In genomic region chr9:17775646-17776045, GRCh38 we compare ENCODE assay signal across 24 cellular contexts.
DNase-seq lines count a peak whose midpoint lies in the region; ATAC-seq and TF ChIP-seq lines count a peak whose summit lies in the region.
"Had no signal": no experiment of that assay in that cellular context is flagged by ENCODE, and none has a peak within 500 bp of the region (broad histone marks: within the 10 kb centered on the region; RNA-seq: fewer than 3 reads in every experiment).

No MANE protein-coding gene starts in this region.

- no peaks in the 10 kb centered on the region for H3K27me3 Mint-ChIP-seq in T-helper 2 cell treated with Interferon-gamma antibody and Interleukin-4, amounts not matched to agents 5 μg/mL and 100 μg/mL, for 36 hours (ENCODE audit: low read depth)
- H3K27me3 Mint-ChIP-seq: CD8-positive, alpha-beta memory T cell; T-cell had no signal

- no peak overlapping the region for H3K4me3 Mint-ChIP-seq in T-helper 2 cell treated with Interferon-gamma antibody and Interleukin-4, amounts not matched to agents 5 μg/mL and 100 μg/mL, for 36 hours
- H3K4me3 Mint-ChIP-seq: CD14-positive monocyte; CD8-positive, alpha-beta memory T cell; GM23338; HFFc6; T-cell had no signal

- no peaks in the 10 kb centered on the region for H3K36me3 Mint-ChIP-seq in T-helper 2 cell treated with Interferon-gamma antibody and Interleukin-4, amounts not matched to agents 5 μg/mL and 100 μg/mL, for 36 hours (ENCODE audit: low read depth)
- H3K36me3 Mint-ChIP-seq: CD14-positive monocyte; CD8-positive, alpha-beta memory T cell; T-cell had no signal

- no peak overlapping the region for H3K27ac Mint-ChIP-seq in T-helper 2 cell treated with Interferon-gamma antibody and Interleukin-4, amounts not matched to agents 5 μg/mL and 100 μg/mL, for 36 hours
- H3K27ac Mint-ChIP-seq: CD14-positive monocyte; CD8-positive, alpha-beta memory T cell; GM23338; HFFc6; T-cell had no signal

- DNase-seq in NCI-H1694 (lab: John Stamatoyannopoulos, UW) (peak; percentile 9), NCI-H1694 treated with DMSO at 0.1 percent for 48 hours (lab: John Stamatoyannopoulos, UW) (no peak), DMS 273 treated with DMSO at 0.1 percent for 48 hours (lab: John Stamatoyannopoulos, UW) (peak; percentile 13), NCI-H2227 treated with DMSO at 0.1 percent for 48 hours (lab: John Stamatoyannopoulos, UW) (peak; percentile 48), cerebellar cortex (ENCODE audit: low spot score) (peak; percentile 84), putamen (ENCODE audit: low spot score) (no peak)
- DNase-seq in T-helper 2 cell treated with Interferon-gamma antibody and Interleukin-4, amounts not matched to agents 5 μg/mL and 100 μg/mL, for 36 hours (ENCODE audit: low spot score): no peak
- DNase-seq: 8988T; ACHN; BE2C; Calu3; CD8-positive, alpha-beta memory T cell; HFFc6; KBM-7; MV-4-11; NCI-H1105; NCI-H2081 treated with DMSO at 0.1 percent for 48 hours; NCI-H82; Right ventricle myocardium superior; RPMI8226; T-cell had no signal

- no peaks in the 10 kb centered on the region for H3K9me3 Mint-ChIP-seq in T-helper 2 cell treated with Interferon-gamma antibody and Interleukin-4, amounts not matched to agents 5 μg/mL and 100 μg/mL, for 36 hours
- H3K9me3 Mint-ChIP-seq: GM23338 had no signal

- no peaks in the 10 kb centered on the region for H3K4me1 Mint-ChIP-seq in T-helper 2 cell treated with Interferon-gamma antibody and Interleukin-4, amounts not matched to agents 5 μg/mL and 100 μg/mL, for 36 hours (ENCODE audit: low read depth)
- H3K4me1 Mint-ChIP-seq: CD14-positive monocyte; CD8-positive, alpha-beta memory T cell; GM23338; T-cell had no signal

- no peak for ATAC-seq in SK-N-SH treated with all-trans-retinoic acid at 6 μM for 48 hours
- ATAC-seq: GM23338, T-cell had no signal

TF ChIP-seq in SK-N-SH treated with all-trans-retinoic acid at 6 μM for 48 hours, 23 proteins besides CTCF, POLR2A, EP300 and RAD21:
- TF ChIP-seq SNAI2 (CRISPR knock-in tag; IDR thresholded peaks at IDR 0.05) (no peak), ZFP30 (CRISPR knock-in tag; IDR thresholded peaks at IDR 0.05) (no peak), BACH2 (CRISPR knock-in tag; IDR thresholded peaks at IDR 0.05; ENCODE audit: borderline replicate concordance) (no peak), TCF4 (CRISPR knock-in tag; IDR thresholded peaks at IDR 0.05; ENCODE audit: borderline replicate concordance) (no peak), TSHZ2 (CRISPR knock-in tag; IDR thresholded peaks at IDR 0.05) (no peak), ZNF70 (CRISPR knock-in tag; IDR thresholded peaks at IDR 0.05) (no peak), CREB5 (CRISPR knock-in tag; IDR thresholded peaks at IDR 0.05; ENCODE audit: low read depth) (no peak), ZFP3 (CRISPR knock-in tag; IDR thresholded peaks at IDR 0.05) (no peak)

Comparison
In these comparisons a context has a peak if more than half of its experiments do, and no peak if none do; other contexts are left out.
1. DNase-seq: peak in NCI-H1694 (single experiment), DMS 273 treated with DMSO at 0.1 percent for 48 hours (single experiment), NCI-H2227 treated with DMSO at 0.1 percent for 48 hours (single experiment) and cerebellar cortex (single experiment); none in NCI-H1694 treated with DMSO at 0.1 percent for 48 hours (single experiment), T-helper 2 cell treated with Interferon-gamma antibody and Interleukin-4, amounts not matched to agents 5 μg/mL and 100 μg/mL, for 36 hours (single experiment) and putamen (single experiment).